In the genomic region with DNA sequence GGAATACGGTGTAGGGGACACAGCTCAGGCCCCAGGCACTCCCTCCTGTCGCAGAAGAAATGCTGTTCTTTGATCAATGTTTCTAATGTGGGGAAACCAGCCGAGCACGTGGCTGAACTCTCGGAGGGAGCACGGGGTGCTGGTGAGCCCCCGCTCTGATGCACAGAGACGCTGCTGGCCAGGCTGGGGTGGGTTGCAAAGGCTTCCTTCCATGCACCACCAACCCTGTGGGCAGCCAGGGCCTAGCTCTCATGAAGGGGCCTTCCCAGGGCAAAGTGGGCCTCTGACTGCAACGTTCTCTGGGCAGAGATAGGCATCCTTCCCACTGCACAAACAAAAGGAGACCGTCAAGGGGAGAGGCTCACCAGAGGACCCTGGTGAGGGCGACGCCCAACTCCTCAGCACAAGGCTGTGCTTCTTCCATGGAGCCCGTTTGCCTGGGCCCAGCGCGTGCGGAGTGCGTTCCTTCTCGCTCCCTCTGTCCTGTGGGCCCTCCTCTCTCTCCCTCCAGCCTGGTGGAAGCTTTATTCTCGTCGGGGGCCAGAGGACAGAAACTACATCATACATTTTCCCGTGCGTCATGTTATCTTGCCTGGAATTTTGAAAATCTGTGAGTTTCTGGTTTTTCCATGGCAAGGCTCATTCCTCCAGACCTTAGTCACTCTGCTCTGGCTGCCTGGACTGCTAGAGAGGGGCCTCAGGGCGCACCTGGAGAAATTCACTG, we compare ENCODE assay signal across 1 cellular context.
TF ChIP-seq lines count a peak whose summit lies in the region.

No MANE protein-coding gene starts in this region.

TF ChIP-seq in H1, 55 proteins besides CTCF, POLR2A, EP300 and RAD21:
- TF ChIP-seq, protein P1, sequence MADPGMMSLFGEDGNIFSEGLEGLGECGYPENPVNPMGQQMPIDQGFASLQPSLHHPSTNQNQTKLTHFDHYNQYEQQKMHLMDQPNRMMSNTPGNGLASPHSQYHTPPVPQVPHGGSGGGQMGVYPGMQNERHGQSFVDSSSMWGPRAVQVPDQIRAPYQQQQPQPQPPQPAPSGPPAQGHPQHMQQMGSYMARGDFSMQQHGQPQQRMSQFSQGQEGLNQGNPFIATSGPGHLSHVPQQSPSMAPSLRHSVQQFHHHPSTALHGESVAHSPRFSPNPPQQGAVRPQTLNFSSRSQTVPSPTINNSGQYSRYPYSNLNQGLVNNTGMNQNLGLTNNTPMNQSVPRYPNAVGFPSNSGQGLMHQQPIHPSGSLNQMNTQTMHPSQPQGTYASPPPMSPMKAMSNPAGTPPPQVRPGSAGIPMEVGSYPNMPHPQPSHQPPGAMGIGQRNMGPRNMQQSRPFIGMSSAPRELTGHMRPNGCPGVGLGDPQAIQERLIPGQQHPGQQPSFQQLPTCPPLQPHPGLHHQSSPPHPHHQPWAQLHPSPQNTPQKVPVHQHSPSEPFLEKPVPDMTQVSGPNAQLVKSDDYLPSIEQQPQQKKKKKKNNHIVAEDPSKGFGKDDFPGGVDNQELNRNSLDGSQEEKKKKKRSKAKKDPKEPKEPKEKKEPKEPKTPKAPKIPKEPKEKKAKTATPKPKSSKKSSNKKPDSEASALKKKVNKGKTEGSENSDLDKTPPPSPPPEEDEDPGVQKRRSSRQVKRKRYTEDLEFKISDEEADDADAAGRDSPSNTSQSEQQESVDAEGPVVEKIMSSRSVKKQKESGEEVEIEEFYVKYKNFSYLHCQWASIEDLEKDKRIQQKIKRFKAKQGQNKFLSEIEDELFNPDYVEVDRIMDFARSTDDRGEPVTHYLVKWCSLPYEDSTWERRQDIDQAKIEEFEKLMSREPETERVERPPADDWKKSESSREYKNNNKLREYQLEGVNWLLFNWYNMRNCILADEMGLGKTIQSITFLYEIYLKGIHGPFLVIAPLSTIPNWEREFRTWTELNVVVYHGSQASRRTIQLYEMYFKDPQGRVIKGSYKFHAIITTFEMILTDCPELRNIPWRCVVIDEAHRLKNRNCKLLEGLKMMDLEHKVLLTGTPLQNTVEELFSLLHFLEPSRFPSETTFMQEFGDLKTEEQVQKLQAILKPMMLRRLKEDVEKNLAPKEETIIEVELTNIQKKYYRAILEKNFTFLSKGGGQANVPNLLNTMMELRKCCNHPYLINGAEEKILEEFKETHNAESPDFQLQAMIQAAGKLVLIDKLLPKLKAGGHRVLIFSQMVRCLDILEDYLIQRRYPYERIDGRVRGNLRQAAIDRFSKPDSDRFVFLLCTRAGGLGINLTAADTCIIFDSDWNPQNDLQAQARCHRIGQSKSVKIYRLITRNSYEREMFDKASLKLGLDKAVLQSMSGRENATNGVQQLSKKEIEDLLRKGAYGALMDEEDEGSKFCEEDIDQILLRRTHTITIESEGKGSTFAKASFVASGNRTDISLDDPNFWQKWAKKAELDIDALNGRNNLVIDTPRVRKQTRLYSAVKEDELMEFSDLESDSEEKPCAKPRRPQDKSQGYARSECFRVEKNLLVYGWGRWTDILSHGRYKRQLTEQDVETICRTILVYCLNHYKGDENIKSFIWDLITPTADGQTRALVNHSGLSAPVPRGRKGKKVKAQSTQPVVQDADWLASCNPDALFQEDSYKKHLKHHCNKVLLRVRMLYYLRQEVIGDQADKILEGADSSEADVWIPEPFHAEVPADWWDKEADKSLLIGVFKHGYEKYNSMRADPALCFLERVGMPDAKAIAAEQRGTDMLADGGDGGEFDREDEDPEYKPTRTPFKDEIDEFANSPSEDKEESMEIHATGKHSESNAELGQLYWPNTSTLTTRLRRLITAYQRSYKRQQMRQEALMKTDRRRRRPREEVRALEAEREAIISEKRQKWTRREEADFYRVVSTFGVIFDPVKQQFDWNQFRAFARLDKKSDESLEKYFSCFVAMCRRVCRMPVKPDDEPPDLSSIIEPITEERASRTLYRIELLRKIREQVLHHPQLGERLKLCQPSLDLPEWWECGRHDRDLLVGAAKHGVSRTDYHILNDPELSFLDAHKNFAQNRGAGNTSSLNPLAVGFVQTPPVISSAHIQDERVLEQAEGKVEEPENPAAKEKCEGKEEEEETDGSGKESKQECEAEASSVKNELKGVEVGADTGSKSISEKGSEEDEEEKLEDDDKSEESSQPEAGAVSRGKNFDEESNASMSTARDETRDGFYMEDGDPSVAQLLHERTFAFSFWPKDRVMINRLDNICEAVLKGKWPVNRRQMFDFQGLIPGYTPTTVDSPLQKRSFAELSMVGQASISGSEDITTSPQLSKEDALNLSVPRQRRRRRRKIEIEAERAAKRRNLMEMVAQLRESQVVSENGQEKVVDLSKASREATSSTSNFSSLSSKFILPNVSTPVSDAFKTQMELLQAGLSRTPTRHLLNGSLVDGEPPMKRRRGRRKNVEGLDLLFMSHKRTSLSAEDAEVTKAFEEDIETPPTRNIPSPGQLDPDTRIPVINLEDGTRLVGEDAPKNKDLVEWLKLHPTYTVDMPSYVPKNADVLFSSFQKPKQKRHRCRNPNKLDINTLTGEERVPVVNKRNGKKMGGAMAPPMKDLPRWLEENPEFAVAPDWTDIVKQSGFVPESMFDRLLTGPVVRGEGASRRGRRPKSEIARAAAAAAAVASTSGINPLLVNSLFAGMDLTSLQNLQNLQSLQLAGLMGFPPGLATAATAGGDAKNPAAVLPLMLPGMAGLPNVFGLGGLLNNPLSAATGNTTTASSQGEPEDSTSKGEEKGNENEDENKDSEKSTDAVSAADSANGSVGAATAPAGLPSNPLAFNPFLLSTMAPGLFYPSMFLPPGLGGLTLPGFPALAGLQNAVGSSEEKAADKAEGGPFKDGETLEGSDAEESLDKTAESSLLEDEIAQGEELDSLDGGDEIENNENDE (IDR thresholded peaks at IDR 0.05; ENCODE audit: insufficient replicate concordance, low read length), result no peak
- TF ChIP-seq RNF2 (IDR thresholded peaks at IDR 0.05; ENCODE audit: borderline replicate concordance, low read depth, low read length, missing control alignments, poor library complexity, severe bottlenecking) (no peak), SRF (IDR thresholded peaks at IDR 0.05; ENCODE audit: low read depth, low read length) (no peak), SIN3A (conservative IDR thresholded peaks at IDR 0.05 in 1 of 2, IDR thresholded peaks at IDR 0.05 in 1 of 2; ENCODE audit: low read depth in 1 of 2, low read length in 2 of 2) (no peak), TAF1 (IDR thresholded peaks at IDR 0.05; ENCODE audit: low read depth, low read length) (no peak), CBX5 (IDR thresholded peaks at IDR 0.05; ENCODE audit: low read depth, low read length) (no peak), SIX5 (IDR thresholded peaks at IDR 0.05; ENCODE audit: low read depth, low read length) (no peak), BRCA1 (IDR thresholded peaks at IDR 0.05; ENCODE audit: low read depth, low read length) (no peak), SAP30 (IDR thresholded peaks at IDR 0.05; ENCODE audit: insufficient read depth, insufficient replicate concordance, low read length) (no peak), SP1 (IDR thresholded peaks at IDR 0.05; ENCODE audit: low read depth, low read length) (no peak)
- TF ChIP-seq, protein P2, sequence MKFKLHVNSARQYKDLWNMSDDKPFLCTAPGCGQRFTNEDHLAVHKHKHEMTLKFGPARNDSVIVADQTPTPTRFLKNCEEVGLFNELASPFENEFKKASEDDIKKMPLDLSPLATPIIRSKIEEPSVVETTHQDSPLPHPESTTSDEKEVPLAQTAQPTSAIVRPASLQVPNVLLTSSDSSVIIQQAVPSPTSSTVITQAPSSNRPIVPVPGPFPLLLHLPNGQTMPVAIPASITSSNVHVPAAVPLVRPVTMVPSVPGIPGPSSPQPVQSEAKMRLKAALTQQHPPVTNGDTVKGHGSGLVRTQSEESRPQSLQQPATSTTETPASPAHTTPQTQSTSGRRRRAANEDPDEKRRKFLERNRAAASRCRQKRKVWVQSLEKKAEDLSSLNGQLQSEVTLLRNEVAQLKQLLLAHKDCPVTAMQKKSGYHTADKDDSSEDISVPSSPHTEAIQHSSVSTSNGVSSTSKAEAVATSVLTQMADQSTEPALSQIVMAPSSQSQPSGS (IDR thresholded peaks at IDR 0.05; ENCODE audit: low read length), result no peak
